ENCODE assay signal across 15 cellular contexts in the genomic region with DNA sequence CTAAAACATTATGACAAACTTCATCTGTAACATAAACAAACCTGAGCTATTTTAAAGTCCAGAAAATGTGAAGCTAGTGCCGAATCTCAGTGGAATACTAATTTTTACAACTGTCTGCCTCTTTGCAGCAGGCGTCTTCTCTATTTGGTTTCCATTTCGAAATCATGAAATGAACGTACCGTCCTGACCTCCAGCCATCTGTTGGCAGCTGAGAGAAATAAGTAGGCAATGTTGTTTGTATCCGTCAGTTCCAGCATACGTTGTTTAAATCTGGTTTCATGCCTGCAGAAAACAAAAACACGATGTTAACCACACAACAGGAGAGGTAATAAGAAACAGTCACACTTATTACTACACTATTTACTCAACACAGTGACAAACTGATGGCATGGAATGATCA. TPM values are rescaled to one million over a fixed set of nuclear protein-coding genes. Genes with fewer than 3 reads are reported as not detected.
A peak's percentile ranks its signal among the peaks of the same experiment; 100 is the strongest.
DNase-seq lines count a peak whose midpoint lies in the region; ATAC-seq and TF ChIP-seq lines count a peak whose summit lies in the region.
"Had no signal": no experiment of that assay in that cellular context is flagged by ENCODE, and none has a peak within 500 bp of the region (broad histone marks: within the 10 kb centered on the region; RNA-seq: fewer than 3 reads in every experiment).

No MANE protein-coding gene starts in this region.

- no peak for TF ChIP-seq CTCF in fibroblast of pulmonary artery (IDR thresholded peaks at IDR 0.05; ENCODE audit: low read length, missing control alignments)
- no peak for TF ChIP-seq CTCF in psoas muscle (IDR thresholded peaks at IDR 0.05)
- TF ChIP-seq CTCF in chondrocyte (IDR thresholded peaks at IDR 0.05): no peak
- TF ChIP-seq CTCF in GM10266 (IDR thresholded peaks at IDR 0.05; ENCODE audit: control insufficient read depth, insufficient read depth, low read depth, missing control alignments): no peak

- H2AFZ ChIP-seq in ACC112 (ENCODE audit: low read length, unreplicated experiment): no peak overlapping the region

- H3K4me3 ChIP-seq in ACC112 (ENCODE audit: low read depth, low read length) (no peak overlapping the region), fibroblast of pulmonary artery (replicated peaks; ENCODE audit: low read depth, low read length) (no peak overlapping the region), psoas muscle (no peak overlapping the region)
- H3K4me3 ChIP-seq: cardiac muscle cell, lung, testis had no signal

- DNase-seq in NCI-H2171 treated with DMSO at 0.1 percent for 48 hours (lab: John Stamatoyannopoulos, UW) (peak; percentile 42), fibroblast of pulmonary artery (ENCODE audit: low read depth) (peak; percentile 6), psoas muscle (peak in 1 of 2 donors; percentile 16), chondrocyte (ENCODE audit: low spot score) (no peak), GM10266 (ENCODE audit: extremely low spot score) (no peak), dermis blood vessel endothelial cell (no peak)
- DNase-seq: activated B cell treated with CpG ODN at 0.5 μM for 24 hours; activated naive CD4-positive, alpha-beta T cell treated with anti-CD3 and anti-CD28 coated beads, Interleukin-2, amount 50 U/mL, for 16 hours; OCI-M1; testis had no signal

- H3K4me3 Mint-ChIP-seq in chondrocyte (ENCODE audit: unreplicated experiment): no peak overlapping the region
- H3K4me3 Mint-ChIP-seq: activated B cell treated with CpG ODN at 0.5 μM for 24 hours, neural crest cell had no signal

- 30 to 54% (median 36%) methylated on average over 8 of the region's 8 CpGs for WGBS in psoas muscle, 3 donors

- H3K4me1 Mint-ChIP-seq in chondrocyte (ENCODE audit: low read depth): peaks cover 9% of the 10 kb centered on the region
- H3K4me1 Mint-ChIP-seq: activated B cell treated with CpG ODN at 0.5 μM for 24 hours, neural crest cell had no signal

- H3K4me1 ChIP-seq in ACC112 (ENCODE audit: control insufficient read depth, insufficient read depth, low read length, unreplicated experiment): peaks cover 15% of the 10 kb centered on the region
- peaks cover 6% of the 10 kb centered on the region for H3K4me1 ChIP-seq in psoas muscle
- H3K4me1 ChIP-seq: testis had no signal

- H3K36me3 ChIP-seq in ACC112 (ENCODE audit: insufficient read depth, low read length) (0 out of 2 replicates have a peak, but pooled peaks cover 4% of the 10 kb centered on the region), psoas muscle (ENCODE audit: insufficient read depth in 1 of 2, low read depth in 1 of 2) (peaks cover 0 to 57% of the 10 kb centered on the region in 2 donors)
- H3K36me3 ChIP-seq: cardiac muscle cell had no signal

- H3K27me3 ChIP-seq in ACC112 (ENCODE audit: insufficient read depth, low read length) (no peaks in the 10 kb centered on the region), psoas muscle (ENCODE audit: insufficient read depth in 3 of 3, low read length in 2 of 3) (no peaks in the 10 kb centered on the region)
- H3K27me3 ChIP-seq: cardiac muscle cell, testis had no signal

- ATAC-seq in psoas muscle: peak; percentile 32 to 83 (median 74)
- no peak for ATAC-seq in GM18502 (IDR thresholded peaks at IDR 0.05; ENCODE audit: poor library complexity, unreplicated experiment)

- H3K27me3 Mint-ChIP-seq in chondrocyte (ENCODE audit: low read depth): no peaks in the 10 kb centered on the region
- H3K27me3 Mint-ChIP-seq: activated B cell treated with CpG ODN at 0.5 μM for 24 hours had no signal

- H3K79me2 ChIP-seq in ACC112 (ENCODE audit: control insufficient read depth, insufficient read depth, low read length, unreplicated experiment): no peaks in the 10 kb centered on the region

- no peak overlapping the region for H3K27ac Mint-ChIP-seq in chondrocyte (ENCODE audit: unreplicated experiment)
- H3K27ac Mint-ChIP-seq: activated B cell treated with CpG ODN at 0.5 μM for 24 hours had no signal

- intact Hi-C loops in psoas muscle (cut with DNase I): no loop called here

- no peaks in the 10 kb centered on the region for H3K9me3 ChIP-seq in psoas muscle
- H3K9me3 ChIP-seq: testis had no signal

- H3K27ac ChIP-seq in ACC112 (ENCODE audit: low read depth, low read length) (peak overlapping the region; percentile 42), psoas muscle (peak overlapping the region; percentile 2)
- H3K27ac ChIP-seq: cardiac muscle cell, testis had no signal

- no peaks in the 10 kb centered on the region for H3K36me3 Mint-ChIP-seq in chondrocyte (ENCODE audit: low read depth)

- H3K9me3 Mint-ChIP-seq in chondrocyte (ENCODE audit: low read depth): peaks cover 3% of the 10 kb centered on the region
- H3K9me3 Mint-ChIP-seq: activated B cell treated with CpG ODN at 0.5 μM for 24 hours had no signal

RNA-seq across cellular contexts. Expression of gene KCNJ8, which starts 54.3 kb away (rescaled TPM):
- total RNA-seq in psoas muscle (10 to 100 TPM in 2 of 4 donors, 1 to 10 TPM in 2; 3.4 to 13.3 (median 7.6) TPM), chondrocyte (1.1 TPM in 2 of 3 replicates, not detected in the other), dermis blood vessel endothelial cell (0.14 and 0.17 TPM in 2 replicates)
- 1 to 10 TPM; 3.5 to 9.6 (median 7.4) TPM for polyA plus RNA-seq in psoas muscle
- total RNA-seq: activated B cell treated with CpG ODN at 0.5 μM for 24 hours had no signal

Comparison
In these comparisons a context has a peak if more than half of its experiments do, and no peak if none do; other contexts are left out.
1. DNase-seq: peak in NCI-H2171 treated with DMSO at 0.1 percent for 48 hours (single experiment) and fibroblast of pulmonary artery (single experiment); none in chondrocyte (single experiment), GM10266 (single experiment) and dermis blood vessel endothelial cell (single experiment).